10 cellular contexts compared by ENCODE assay signal in the genomic region with DNA sequence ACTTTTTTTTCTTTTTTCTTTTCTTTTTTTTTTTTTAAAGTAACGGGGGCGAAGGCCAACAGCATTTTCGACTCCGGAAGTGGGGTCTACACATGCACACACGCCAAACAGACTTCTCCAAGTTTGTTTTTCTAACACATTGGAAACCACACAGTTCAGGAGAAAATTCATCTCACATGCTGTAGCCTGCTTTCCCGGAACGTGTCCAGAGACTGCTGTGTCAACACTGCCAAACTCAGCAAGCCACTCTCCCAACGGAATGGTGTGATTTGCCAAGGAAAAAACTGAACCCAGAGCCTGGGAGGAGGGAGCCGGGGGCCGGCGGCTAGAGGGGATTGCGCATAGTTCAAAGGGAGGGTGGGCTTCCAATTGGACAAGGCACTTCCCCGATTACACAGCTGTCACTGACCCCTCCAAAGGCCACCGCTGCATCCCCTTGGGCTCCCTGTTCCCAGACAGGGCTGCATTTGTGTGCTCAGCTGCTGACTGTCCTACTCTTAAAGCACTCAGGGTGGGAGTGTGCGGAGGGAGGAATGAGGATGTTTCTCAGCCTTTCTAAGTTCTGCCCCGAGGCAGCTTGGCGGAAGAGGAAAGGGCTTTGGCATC.
DNase-seq lines count a peak whose midpoint lies in the region; ATAC-seq, FAIRE-seq and TF ChIP-seq lines count a peak whose summit lies in the region.
"Had no signal": no experiment of that assay in that cellular context is flagged by ENCODE, and none has a peak within 500 bp of the region (broad histone marks: within the 10 kb centered on the region; RNA-seq: fewer than 3 reads in every experiment).

No MANE protein-coding gene starts in this region.

- H3K36me3 ChIP-seq in MG63, result no peaks in the 10 kb centered on the region
- H3K36me3 ChIP-seq in kidney (ENCODE audit: control insufficient read depth in 1 of 2, insufficient read depth in 2 of 2, low read length in 2 of 2), result no peaks in the 10 kb centered on the region

- peaks cover 10 to 18% of the 10 kb centered on the region in 2 donors for H3K4me1 ChIP-seq in kidney (ENCODE audit: control insufficient read depth in 1 of 2, insufficient read depth in 1 of 2, low read depth in 1 of 2, low read length in 2 of 2)

- peak overlapping the region; percentile 23 to 38 for H3K27ac ChIP-seq in kidney (ENCODE audit: low read depth in 2 of 2, low read length in 2 of 2)

- intact Hi-C loops in kidney (cut with DNase I), result no loop called here

- ATAC-seq in HG02938 (IDR thresholded peaks at IDR 0.05; ENCODE audit: unreplicated experiment), result no peak

- no peaks in the 10 kb centered on the region for H3K27me3 ChIP-seq in MG63

- DNase-seq in MG63, result peak; percentile 31
- DNase-seq in cerebellum (ENCODE audit: low spot score), result peak; percentile 65
- DNase-seq in kidney, result peak; percentile 85
- peak; percentile 86 for DNase-seq in smooth muscle cell of the brain vasculature (ENCODE audit: low read depth, low spot score)
- no peak for DNase-seq in NCI-H2107 (lab: John Stamatoyannopoulos, UW)
- DNase-seq in NCI-H1694 (lab: John Stamatoyannopoulos, UW), result no peak
- DNase-seq in CD1c-positive myeloid dendritic cell (ENCODE audit: extremely low spot score), result no peak
- DNase-seq: activated T-cell treated with anti-CD3 and anti-CD28 coated beads, Interleukin-2, amount 50 U/mL, for 1 hour; kidney glomerular epithelial cell had no signal

- H3K9me3 ChIP-seq in MG63 (no peaks in the 10 kb centered on the region), kidney (ENCODE audit: control insufficient read depth in 1 of 2, low read length in 2 of 2) (no peaks in the 10 kb centered on the region)

- no peak overlapping the region for H3K9ac ChIP-seq in kidney (ENCODE audit: low read length in 2 of 2)

- no peak for TF ChIP-seq CTCF in kidney (IDR thresholded peaks at IDR 0.05; ENCODE audit: borderline replicate concordance, extremely low read depth, insufficient read depth)

- FAIRE-seq in kidney (lab: Jason Lieb, UNC), result no peak

- H3K4me3 ChIP-seq in MG63 (no peak overlapping the region), kidney (ENCODE audit: low read length in 2 of 2) (peak overlapping the region in 1 of 2 donors; percentile 40)

Comparison
In these comparisons a context has a peak if more than half of its experiments do, and no peak if none do; other contexts are left out.
1. DNase-seq: peak in MG63 (single experiment), cerebellum (single experiment), kidney (single experiment) and smooth muscle cell of the brain vasculature (single experiment); none in NCI-H2107 (single experiment), NCI-H1694 (single experiment) and CD1c-positive myeloid dendritic cell (single experiment).